8 cellular contexts compared by ENCODE assay signal in the genomic region with DNA sequence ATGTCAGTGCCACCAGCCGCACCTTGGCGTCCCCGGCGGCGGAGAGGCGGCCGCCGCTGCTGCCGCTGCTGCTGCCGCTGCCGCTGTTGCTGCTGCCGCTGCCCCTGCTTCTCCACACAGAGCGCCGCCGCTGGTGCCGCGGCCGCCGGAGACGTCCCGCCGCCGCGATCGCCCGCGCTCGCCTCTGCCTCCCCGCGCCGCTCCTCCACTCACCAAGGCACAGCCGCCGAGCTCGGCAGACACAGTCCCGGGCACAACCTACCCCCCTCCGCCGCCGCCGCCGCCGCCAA. TPM values are rescaled to one million over a fixed set of nuclear protein-coding genes. Genes with fewer than 3 reads are reported as not detected.
DNase-seq lines count a peak whose midpoint lies in the region; ATAC-seq and TF ChIP-seq lines count a peak whose summit lies in the region.

Gene PPP3CA, minus strand, starts transcription at position 260 of the 290 bp plus-strand sequence.

- H3K4me3 Mint-ChIP-seq in neural crest cell: peak within 1 kb of the TSS; percentile 98

- H3K79me2 ChIP-seq in PC-9 (ENCODE audit: low read depth): peaks cover 42% of the 10 kb centered on the region

- H3F3A ChIP-seq in PC-9 (ENCODE audit: insufficient read depth, low read depth): peaks cover 5% of the 10 kb centered on the region; the same call in 1 of the 2 replicates

- H3K9me3 Mint-ChIP-seq in neural crest cell: no peaks in the 10 kb centered on the region

- intact Hi-C loops in PC-9 (cut with micrococcal nuclease; ENCODE audit: unreplicated experiment) (loop anchor here (2.0 to 10.0 kb wide), 7 partner anchors 45 to 926 kb away; no protein-coding TSS in a partner anchor), posterior cingulate gyrus (cut with DNase I) (loop anchor here (5.0 to 10.0 kb wide), 2 partner anchors 160 to 232 kb away; no protein-coding TSS in a partner anchor)

- H3K36me3 Mint-ChIP-seq in neural crest cell (ENCODE audit: low read depth): no peaks in the 10 kb centered on the region

- DNase-seq in Daoy (ENCODE audit: low read depth): no peak
- no peak for DNase-seq in PC-9
- DNase-seq in epithelial cell of proximal tubule (ENCODE audit: low read depth): no peak
- DNase-seq in neural crest cell (ENCODE audit: low read depth, low spot score): no peak
- no peak for DNase-seq in NCI-H2081 treated with DMSO at 0.1 percent for 48 hours (lab: John Stamatoyannopoulos, UW)
- DNase-seq in posterior cingulate gyrus: no peak
- DNase-seq in germinal center (ENCODE audit: low spot score): no peak

- BruUV-seq in PC-9 (replicated peaks; lab: Mats Ljungman, UMichigan): no TSS peak

- H2AFZ ChIP-seq in PC-9: peak within 1 kb of the TSS; percentile 95

- no peaks in the 10 kb centered on the region for H3K9me3 ChIP-seq in PC-9 (ENCODE audit: insufficient read depth, low read depth)

- TF ChIP-seq CTCF in PC-9 (conservative IDR thresholded peaks at IDR 0.05): no peak
- no peak for TF ChIP-seq CTCF in epithelial cell of proximal tubule (conservative IDR thresholded peaks at IDR 0.05; ENCODE audit: low read depth, low read length)
- no peak for TF ChIP-seq CTCF in neural crest cell (conservative IDR thresholded peaks at IDR 0.05)

- peaks cover 23% of the 10 kb centered on the region for H3K27me3 Mint-ChIP-seq in neural crest cell (ENCODE audit: low read depth)

- H3K4me2 ChIP-seq in PC-9: peak within 1 kb of the TSS; percentile 86

- H3K4me1 Mint-ChIP-seq in neural crest cell: peaks cover 18% of the 10 kb centered on the region

- no peaks in the 10 kb centered on the region for H3K27me3 ChIP-seq in PC-9 (ENCODE audit: insufficient read depth, low read depth)

- peak within 1 kb of the TSS; percentile 92 for H3K4me3 ChIP-seq in PC-9
- peak within 1 kb of the TSS; percentile 89 for H3K4me3 ChIP-seq in epithelial cell of proximal tubule (ENCODE audit: low read depth, low read length)

- no peaks in the 10 kb centered on the region for H3K36me3 ChIP-seq in PC-9 (ENCODE audit: low read depth)

- H3K27ac ChIP-seq in PC-9: peak within 1 kb of the TSS; percentile 83

- CTCF ChIA-PET in PC-9 (lab: Charles Lee): no interaction called here

- peak; percentile 11 for ATAC-seq in GM21786 (IDR thresholded peaks at IDR 0.05; ENCODE audit: unreplicated experiment)

- peaks cover 30% of the 10 kb centered on the region for H3K4me1 ChIP-seq in PC-9 (replicated peaks; ENCODE audit: insufficient read depth)

- H3K9me2 ChIP-seq in PC-9 (ENCODE audit: insufficient read depth): no peaks in the 10 kb centered on the region

- POLR2A ChIA-PET in PC-9 (lab: Charles Lee; ENCODE audit: unreplicated experiment): no interaction called here

- H4K20me1 ChIP-seq in PC-9 (ENCODE audit: insufficient read depth): no peaks in the 10 kb centered on the region

- peak within 1 kb of the TSS; percentile 95 for H3K27ac Mint-ChIP-seq in neural crest cell (ENCODE audit: unreplicated experiment)

RNA-seq across cellular contexts. Expression of gene PPP3CA, which starts in this region (rescaled TPM):
- 10.1 and 11.1 TPM in 2 replicates for total RNA-seq in Daoy (2014; rRNA removed; shearing (Covaris generic))
- 40.2 and 43.1 TPM in 2 replicates for total RNA-seq in PC-9 (2021)
- total RNA-seq in epithelial cell of proximal tubule: 12.0 and 16.5 TPM in 2 replicates
- 12.2 and 13.6 TPM in 2 replicates for total RNA-seq in neural crest cell
